ENCODE assay signal across 8 cellular contexts in the genomic region with DNA sequence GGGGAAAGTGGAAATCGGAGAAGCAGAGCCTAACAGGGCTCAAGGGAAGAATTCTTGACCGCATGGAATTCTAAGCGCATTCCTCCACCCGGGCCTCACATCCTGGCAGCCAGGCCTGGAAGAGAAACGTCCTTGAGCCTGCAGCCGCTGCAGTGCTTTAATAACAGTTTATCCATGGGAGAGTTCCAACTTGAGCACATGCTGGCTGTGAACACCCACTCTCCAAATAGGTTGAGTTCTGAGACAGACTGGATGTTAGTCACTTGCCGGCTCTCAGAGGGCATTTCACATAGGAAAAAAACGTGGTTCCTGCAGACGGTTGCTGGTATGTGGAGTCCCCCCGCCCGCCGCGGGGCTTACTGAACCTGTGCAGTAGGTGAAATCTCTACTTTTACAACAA.
A peak's percentile ranks its signal among the peaks of the same experiment; 100 is the strongest.
DNase-seq lines count a peak whose midpoint lies in the region; ATAC-seq and TF ChIP-seq lines count a peak whose summit lies in the region.

No MANE protein-coding gene starts in this region.

- H3K9me3 ChIP-seq in subcutaneous abdominal adipose tissue (ENCODE audit: control insufficient read depth in 5 of 5, low read length in 5 of 5): no peaks in the 10 kb centered on the region

- H3K27me3 Mint-ChIP-seq in HFFc6 (ENCODE audit: insufficient read depth): peaks cover 2% of the 10 kb centered on the region; the same call in 1 of the 2 replicates
- H3K27me3 Mint-ChIP-seq in stimulated activated naive B cell treated with anti-CD40 and anti-IgM and Interleukin-4, amounts not matched to agents 10 μg/mL and 1 μg/mL and 100 μg/mL, for 72 hours: no peaks in the 10 kb centered on the region

- H3K4me1 Mint-ChIP-seq in HFFc6 (ENCODE audit: low read depth): peaks cover 65% of the 10 kb centered on the region
- peaks cover 48 to 65% of the 10 kb centered on the region in 2 donors for H3K4me1 Mint-ChIP-seq in stimulated activated naive B cell treated with anti-CD40 and anti-IgM and Interleukin-4, amounts not matched to agents 10 μg/mL and 1 μg/mL and 100 μg/mL, for 72 hours

- no peaks in the 10 kb centered on the region for H3K9me3 Mint-ChIP-seq in HFFc6
- no peaks in the 10 kb centered on the region for H3K9me3 Mint-ChIP-seq in stimulated activated naive B cell treated with anti-CD40 and anti-IgM and Interleukin-4, amounts not matched to agents 10 μg/mL and 1 μg/mL and 100 μg/mL, for 72 hours

- H3K4me3 ChIP-seq in subcutaneous abdominal adipose tissue (ENCODE audit: low read depth in 1 of 5, low read length in 5 of 5): no peak overlapping the region

- TF ChIP-seq CTCF in HFFc6 (IDR thresholded peaks at IDR 0.05): no peak

- ATAC-seq in stimulated activated naive B cell treated with anti-CD40 and anti-IgM and Interleukin-4, amounts not matched to agents 10 μg/mL and 1 μg/mL and 100 μg/mL, for 72 hours (replicated peaks): no peak
- no peak for ATAC-seq in HG03460 (IDR thresholded peaks at IDR 0.05; ENCODE audit: unreplicated experiment)

- H3K36me3 Mint-ChIP-seq in HFFc6 (ENCODE audit: low read depth): no peaks in the 10 kb centered on the region
- peaks cover 0 to 8% of the 10 kb centered on the region in 2 donors for H3K36me3 Mint-ChIP-seq in stimulated activated naive B cell treated with anti-CD40 and anti-IgM and Interleukin-4, amounts not matched to agents 10 μg/mL and 1 μg/mL and 100 μg/mL, for 72 hours

- no peak overlapping the region for H3K9ac ChIP-seq in subcutaneous abdominal adipose tissue (ENCODE audit: low read length in 5 of 5)

- H3K4me1 ChIP-seq in subcutaneous abdominal adipose tissue (ENCODE audit: control insufficient read depth in 5 of 5, insufficient read depth in 5 of 5, low read length in 5 of 5): peaks cover 19 to 61% (median 59%) of the 10 kb centered on the region in 5 donors

- H3K27me3 ChIP-seq in subcutaneous abdominal adipose tissue (ENCODE audit: control insufficient read depth in 5 of 5, insufficient read depth in 4 of 5, low read length in 5 of 5): peaks cover 0 to 4% (median 3%) of the 10 kb centered on the region in 5 donors

- peak overlapping the region; percentile 68 for H3K27ac ChIP-seq in subcutaneous abdominal adipose tissue (ENCODE audit: low read depth, low read length)

- H3K4me3 Mint-ChIP-seq in HFFc6: peak overlapping the region; percentile 83
- H3K4me3 Mint-ChIP-seq in stimulated activated naive B cell treated with anti-CD40 and anti-IgM and Interleukin-4, amounts not matched to agents 10 μg/mL and 1 μg/mL and 100 μg/mL, for 72 hours: peak overlapping the region in 1 of 2 donors; percentile 14

- H3K36me3 ChIP-seq in subcutaneous abdominal adipose tissue (ENCODE audit: control insufficient read depth in 5 of 5, insufficient read depth in 5 of 5, low read length in 5 of 5): no peaks in the 10 kb centered on the region

- DNase-seq in HFFc6: peak; percentile 99
- peak; percentile 99 for DNase-seq in astrocyte of the hippocampus (ENCODE audit: low read depth, low spot score)
- DNase-seq in iPS-NIHi11 (ENCODE audit: low spot score): peak; percentile 71
- DNase-seq in AML-193 (lab: John Stamatoyannopoulos, UW): no peak
- DNase-seq in GDM1 (lab: John Stamatoyannopoulos, UW): no peak
- DNase-seq in stimulated activated naive B cell treated with anti-CD40 and anti-IgM and Interleukin-4, amounts not matched to agents 10 μg/mL and 1 μg/mL and 100 μg/mL, for 72 hours: no peak

- H3K27ac Mint-ChIP-seq in HFFc6: peak overlapping the region; percentile 95
- H3K27ac Mint-ChIP-seq in stimulated activated naive B cell treated with anti-CD40 and anti-IgM and Interleukin-4, amounts not matched to agents 10 μg/mL and 1 μg/mL and 100 μg/mL, for 72 hours: no peak overlapping the region

Comparison
In these comparisons a context has a peak if more than half of its experiments do, and no peak if none do; other contexts are left out.
1. DNase-seq: peak in HFFc6 (single experiment), astrocyte of the hippocampus (single experiment) and iPS-NIHi11 (single experiment); none in AML-193 (0 of 2), GDM1 (single experiment) and stimulated activated naive B cell treated with anti-CD40 and anti-IgM and Interleukin-4, amounts not matched to agents 10 μg/mL and 1 μg/mL and 100 μg/mL, for 72 hours (single experiment).